23 cellular contexts compared by ENCODE assay signal in the genomic region with DNA sequence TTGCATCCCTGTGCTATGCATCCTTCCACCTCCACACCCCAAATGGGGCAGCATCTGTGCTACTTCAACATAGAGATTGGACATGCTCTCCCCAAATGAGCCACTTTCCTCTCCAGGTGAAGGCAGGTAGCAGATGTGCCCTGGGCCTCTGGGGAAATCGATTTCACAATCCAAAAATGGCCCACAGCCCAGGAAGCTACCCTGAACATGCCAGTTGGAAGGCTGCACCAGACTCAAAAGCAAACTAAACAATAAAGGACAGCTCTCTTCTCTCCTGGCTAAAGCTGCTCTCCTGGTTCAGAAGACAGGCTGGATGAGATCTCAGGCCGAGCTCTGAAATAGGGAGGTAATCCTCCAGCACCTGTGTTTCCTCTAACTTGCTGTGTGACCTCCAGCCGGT. TPM values are rescaled to one million over a fixed set of nuclear protein-coding genes. Genes with fewer than 3 reads are reported as not detected.
DNase-seq lines count a peak whose midpoint lies in the region; ATAC-seq, FAIRE-seq and TF ChIP-seq lines count a peak whose summit lies in the region.
"Had no signal": no experiment of that assay in that cellular context is flagged by ENCODE, and none has a peak within 500 bp of the region (broad histone marks: within the 10 kb centered on the region; RNA-seq: fewer than 3 reads in every experiment).

No MANE protein-coding gene starts in this region.

- TF ChIP-seq RAD21 in HepG2 (CRISPR knock-in tag; IDR thresholded peaks at IDR 0.05): no peak

- no TSS peak for BruUV-seq in HepG2 (replicated peaks; lab: Mats Ljungman, UMichigan)

- no peaks in the 10 kb centered on the region for H4K20me1 ChIP-seq in HepG2 (ENCODE audit: insufficient read depth, low read length)

- H3K27me3 ChIP-seq in HepG2 (ENCODE audit: control insufficient read depth in 1 of 2, insufficient read depth in 2 of 2, low read length in 2 of 2): no peaks in the 10 kb centered on the region
- no peaks in the 10 kb centered on the region for H3K27me3 ChIP-seq in SJCRH30
- H3K27me3 ChIP-seq: BE2C had no signal

- 39% methylated on average over 2 of the region's 3 CpGs for WGBS in HepG2 (ENCODE audit: low lambda C conversion rate)

- ATAC-seq in HepG2 (no peak), HG02759 (IDR thresholded peaks at IDR 0.05; ENCODE audit: unreplicated experiment) (no peak)
- ATAC-seq: GM23338 had no signal

- no peak for FAIRE-seq in HepG2 (lab: Jason Lieb, UNC)
- FAIRE-seq: D721Med, G401.6, GM12891, GM19239, H54, HTR-8/SVneo had no signal

- no peak overlapping the region for H3K4me2 ChIP-seq in HepG2 (ENCODE audit: low read depth, low read length)
- H3K4me2 ChIP-seq: GM23338 had no signal

- peak; percentile 92 for DNase-seq in LNCaP clone FGC (ENCODE audit: low read depth)
- peak; percentile 58 for DNase-seq in NCI-H69 (lab: John Stamatoyannopoulos, UW)
- DNase-seq in HepG2 (ENCODE audit: low spot score): no peak
- DNase-seq in NCI-H2081 treated with DMSO at 0.1 percent for 48 hours (lab: John Stamatoyannopoulos, UW): no peak
- no peak for DNase-seq in SJCRH30
- no peak for DNase-seq in NCI-H446 treated with DMSO at 0.1 percent for 48 hours (lab: John Stamatoyannopoulos, UW)
- DNase-seq: BE2C; C1 segment of cervical spinal cord; Caco-2; CD4-positive, alpha-beta T cell; HCEC 1CT; HFFc6 had no signal

- POLR2A ChIA-PET in HepG2 (lab: Yijun Ruan, JAX): no interaction called here

- no peak for TF ChIP-seq CTCF in C4-2B (conservative IDR thresholded peaks at IDR 0.05)
- TF ChIP-seq CTCF in LNCaP clone FGC (IDR thresholded peaks at IDR 0.05; ENCODE audit: control insufficient read depth, extremely low read depth, insufficient read depth): no peak
- TF ChIP-seq CTCF in HepG2 (CRISPR knock-in tag; IDR thresholded peaks at IDR 0.05): no peak

- H2AFZ ChIP-seq in HepG2 (ENCODE audit: low read length): no peak overlapping the region
- H2AFZ ChIP-seq: GM23338 had no signal

- intact Hi-C loops in HepG2 (cut with micrococcal nuclease; ENCODE audit: unreplicated experiment): no loop called here

- H3K4me1 ChIP-seq in HepG2 (ENCODE audit: insufficient read depth, low read length) (no peaks in the 10 kb centered on the region), SJCRH30 (no peaks in the 10 kb centered on the region)
- H3K4me1 ChIP-seq: BE2C, Caco-2 had no signal

- no peak for TF ChIP-seq POLR2A in HepG2 (IDR thresholded peaks at IDR 0.05; ENCODE audit: insufficient read depth in 1 of 2, low read depth in 2 of 2, low read length in 2 of 2)

- no peak overlapping the region for H3K4me3 ChIP-seq in LNCaP clone FGC (ENCODE audit: low read depth, low read length)
- no peak overlapping the region for H3K4me3 ChIP-seq in HepG2 (replicated peaks in 1 of 3; ENCODE audit: insufficient read depth in 1 of 3, low read depth in 2 of 3, low read length in 3 of 3)
- H3K4me3 ChIP-seq in SJCRH30: no peak overlapping the region
- H3K4me3 ChIP-seq: GM23338 had no signal

- H3K9ac ChIP-seq in HepG2 (ENCODE audit: insufficient read depth, low read depth, low read length): no peak overlapping the region

- H3K27ac ChIP-seq in C4-2B (peak overlapping the region; percentile 61), HepG2 (ENCODE audit: extremely low read length, insufficient read depth, low read length) (no peak overlapping the region), SJCRH30 (no peak overlapping the region)

- H3K36me3 ChIP-seq in HepG2 (replicated peaks in 1 of 2; ENCODE audit: control insufficient read depth in 1 of 2, insufficient read depth in 2 of 2, low read length in 2 of 2) (no peaks in the 10 kb centered on the region; a peak in 1 of 5 replicates), SJCRH30 (no peaks in the 10 kb centered on the region)
- H3K36me3 ChIP-seq: BE2C had no signal

- in situ Hi-C loops in HepG2 (cut with HindIII; ENCODE audit: extremely low pct_ligation_motif_present, low pct_unique_long_range_greater_than_20kb): no loop called here

- H3K79me2 ChIP-seq in HepG2 (ENCODE audit: insufficient read depth, low read length): no peaks in the 10 kb centered on the region

- CTCF ChIA-PET in HepG2 (lab: Yijun Ruan, JAX; ENCODE audit: low intra/inter-chr PET ratio, low total read pairs): no interaction called here

- TF ChIP-seq EP300 in HepG2 (IDR thresholded peaks at IDR 0.05; ENCODE audit: low read depth in 2 of 2, low read length in 2 of 2) (no peak), HepG2 (CRISPR knock-in tag; IDR thresholded peaks at IDR 0.05; ENCODE audit: borderline replicate concordance) (no peak)

- H3K9me3 ChIP-seq in HepG2 (ENCODE audit: low read length): no peaks in the 10 kb centered on the region
- H3K9me3 ChIP-seq in SJCRH30 (replicated peaks): no peaks in the 10 kb centered on the region; the same call in 1 of the 2 replicates
- H3K9me3 ChIP-seq: BE2C had no signal

TF ChIP-seq in HepG2, 621 proteins besides CTCF, POLR2A, EP300 and RAD21:
- TF ChIP-seq CENPT (CRISPR knock-in tag; IDR thresholded peaks at IDR 0.05; ENCODE audit: low read depth) (no peak), ZNF768 (CRISPR knock-in tag; IDR thresholded peaks at IDR 0.05) (peak; percentile 72; the same call in 1 of the 2 replicates)

RNA-seq across cellular contexts. Expression of a gene that starts 19.7 kb away (rescaled TPM):
- total RNA-seq in HepG2 (2016; rRNA removed; fragmentation: Illumina TruSeq; extraction: Trizol): 1.8 and 3.0 TPM in 2 replicates
- total RNA-seq in HepG2 (2016; cell fraction: cytosol; rRNA removed; fragmentation: Illumina TruSeq; extraction: Trizol; ENCODE audit: low read depth): 0.30 and 0.44 TPM in 2 replicates
- total RNA-seq in HepG2 (2016; cell fraction: insoluble cytoplasmic fraction; rRNA removed; fragmentation: Illumina TruSeq; extraction: Trizol): 2.1 and 3.1 TPM in 2 replicates
- total RNA-seq in HepG2 (2016; cell fraction: membrane; rRNA removed; fragmentation: Illumina TruSeq; extraction: Trizol): 1.0 and 1.8 TPM in 2 replicates
- 1.4 and 1.7 TPM in 2 replicates for total RNA-seq in HepG2 (2016; cell fraction: nucleus; rRNA removed; fragmentation: Illumina TruSeq; extraction: Trizol)
- 1.4 TPM in 2 replicates for polyA plus RNA-seq in HepG2 (2011; rRNA removed)
- 1.2 TPM in 2 replicates for polyA plus RNA-seq in HepG2 (2011; cell fraction: cytosol; rRNA removed)
- 0.88 and 1.2 TPM in 2 replicates for polyA plus RNA-seq in HepG2 (2011; cell fraction: nucleus; rRNA removed)
- polyA plus RNA-seq in HepG2 (2012): 2.0 and 3.0 TPM in 2 replicates
- 0.20 and 0.23 TPM in 2 replicates for polyA plus RNA-seq in HepG2 (2016; cell fraction: cytosol; fragmentation: Illumina TruSeq; extraction: Trizol; ENCODE audit: low read depth)
- 2.5 and 2.7 TPM in 2 replicates for polyA plus RNA-seq in HepG2 (2016; cell fraction: insoluble cytoplasmic fraction; fragmentation: Illumina TruSeq; extraction: Trizol; ENCODE audit: low read depth)
- polyA plus RNA-seq in HepG2 (2016; cell fraction: membrane; fragmentation: Illumina TruSeq; extraction: Trizol; ENCODE audit: low read depth): 0.49 and 0.70 TPM in 2 replicates
- polyA plus RNA-seq in HepG2 (2016; cell fraction: nucleus; fragmentation: Illumina TruSeq; extraction: Trizol; ENCODE audit: insufficient read depth, low read depth): 1.5 and 1.6 TPM in 2 replicates
- 3.5 TPM in 1 of 2 replicates, not detected in the other for polyA minus RNA-seq in HepG2 (2011; rRNA and poly(A)+ RNA removed; ENCODE audit: low replicate concordance)
- polyA minus RNA-seq in HepG2 (2011; cell fraction: cytosol; rRNA and poly(A)+ RNA removed): 1.2 TPM in 2 replicates
- 0.77 and 2.6 TPM in 2 replicates for polyA minus RNA-seq in HepG2 (2011; cell fraction: nucleus; rRNA and poly(A)+ RNA removed)
- not detected in 2 replicates for total RNA-seq in SJCRH30 (2014; rRNA removed; shearing (Covaris generic))
- total RNA-seq: A172; CD4-positive, alpha-beta T cell; GM23338; HFFc6 had no signal
- polyA plus RNA-seq: GM23338, IgD-negative memory B cell had no signal

Comparison
In these comparisons a context has a peak if more than half of its experiments do, and no peak if none do; other contexts are left out.
1. DNase-seq: peak in LNCaP clone FGC (single experiment) and NCI-H69 (single experiment); none in HepG2 (single experiment), NCI-H2081 treated with DMSO at 0.1 percent for 48 hours (single experiment), SJCRH30 (0 of 2) and NCI-H446 treated with DMSO at 0.1 percent for 48 hours (single experiment).